Comparison of ENCODE assay signal across 19 cellular contexts in genomic region chr6:150203378-150203777, GRCh38.
"Had no signal": no experiment of that assay in that cellular context is flagged by ENCODE, and none has a peak within 500 bp of the region (broad histone marks: within the 10 kb centered on the region; RNA-seq: fewer than 3 reads in every experiment).

No MANE protein-coding gene starts in this region.

- H3K36me3 ChIP-seq: gastroesophageal sphincter, right lobe of liver, stomach had no signal

- DNase-seq: activated CD4-positive, alpha-beta memory T cell treated with anti-CD3 and anti-CD28 coated beads for 36 hours; activated CD4-positive, alpha-beta T cell treated with anti-CD3 and anti-CD28 coated beads for 48 hours; activated naive CD4-positive, alpha-beta T cell treated with Interleukin-2 at 50 U/mL for 16 hours; activated naive CD8-positive, alpha-beta T cell treated with anti-CD3 and anti-CD28 coated beads, Interleukin-2, amount 10 ng/mL, durations not matched to agents 7 days and 5 days; activated T-cell treated with anti-CD3 and anti-CD28 coated beads, Interleukin-2, amount 50 U/mL, for 48 hours; amniotic stem cell; cerebellar nuclear complex; effector memory CD4-positive, alpha-beta T cell; head of caudate nucleus; hypothalamus; nucleus accumbens; right lobe of liver; stimulated activated CD4-positive, alpha-beta T cell treated with anti-CD3 and anti-CD28 coated beads, Interleukin-15, amount 100 ng/mL, for 24 hours; stomach; trophoblast cell had no signal

- H3K4me1 ChIP-seq: gastroesophageal sphincter, stomach had no signal

- H3K27me3 ChIP-seq: right lobe of liver had no signal

- H3K4me2 ChIP-seq: smooth muscle cell had no signal

- H3K9me3 ChIP-seq: gastroesophageal sphincter, right lobe of liver, stomach had no signal

- H3K27ac ChIP-seq: gastroesophageal sphincter, right lobe of liver, stomach had no signal

- H3K4me3 ChIP-seq: gastroesophageal sphincter, right lobe of liver, smooth muscle cell, stomach had no signal

- ATAC-seq: esophagus mucosa; gastroesophageal sphincter; right lobe of liver; stimulated activated memory B cell treated with anti-CD40 and anti-IgM and Interleukin-4, amounts not matched to agents 10 μg/mL and 1 μg/mL and 100 μg/mL, for 72 hours had no signal
